ENCODE assay signal across 28 cellular contexts in genomic region chr11:17733261-17733660, GRCh38. TPM values are rescaled to one million over a fixed set of nuclear protein-coding genes. Genes with fewer than 3 reads are reported as not detected.
"Had no signal": no experiment of that assay in that cellular context is flagged by ENCODE, and none has a peak within 500 bp of the region (broad histone marks: within the 10 kb centered on the region; RNA-seq: fewer than 3 reads in every experiment).

No MANE protein-coding gene starts in this region.

- H3K9me3 ChIP-seq: MG63 had no signal

- H3K36me3 ChIP-seq: MG63, SJSA1 had no signal

- H3K36me3 Mint-ChIP-seq: activated CD4-positive, alpha-beta memory T cell treated with anti-CD3 and anti-CD28 coated beads for 36 hours; activated naive CD8-positive, alpha-beta T cell had no signal

- DNase-seq: activated B cell treated with CpG ODN at 0.5 μM for 24 hours; activated CD4-positive, alpha-beta memory T cell treated with anti-CD3 and anti-CD28 coated beads for 36 hours; activated CD4-positive, alpha-beta T cell treated with anti-CD3 and anti-CD28 coated beads for 1 hour; activated CD4-positive, alpha-beta T cell treated with anti-CD3 and anti-CD28 coated beads, Interleukin-2, amount 10 ng/mL, durations not matched to agents 24 days and 14 days; activated CD8-positive, alpha-beta memory T cell treated with anti-CD3 and anti-CD28 coated beads for 24 hours; activated effector memory CD4-positive, alpha-beta T cell treated with anti-CD3 and anti-CD28 coated beads, Interleukin-2, amount 50 U/mL, for 16 hours; activated naive CD4-positive, alpha-beta T cell treated with anti-CD3 and anti-CD28 coated beads for 36 hours; activated T-cell treated with anti-CD3 and anti-CD28 coated beads, Interleukin-2, amount 50 U/mL, for 4 hours; amygdala; MG63; MV-4-11; NCI-H1092 treated with DMSO at 0.1 percent for 48 hours; NCI-H1436 treated with DMSO at 0.1 percent for 48 hours; NCI-H187; NCI-H2081; NCI-H510A treated with DMSO at 0.1 percent for 48 hours; NCI-H69; NK-92 treated with Interleukin-12 subunit alpha and Interleukin-12 subunit beta, amount 100 ng/mL, for 24 hours; OCI-M1; Right ventricle myocardium superior; RPMI8226; SW 1271; T-helper 9 cell had no signal

- H3K27me3 ChIP-seq: MG63 had no signal

- H3K9me3 Mint-ChIP-seq: activated B cell treated with CpG ODN at 0.5 μM for 24 hours; activated CD4-positive, alpha-beta memory T cell treated with anti-CD3 and anti-CD28 coated beads for 36 hours; activated CD4-positive, alpha-beta T cell treated with anti-CD3 and anti-CD28 coated beads, Interleukin-2, amount 10 ng/mL, durations not matched to agents 24 days and 14 days; activated naive CD4-positive, alpha-beta T cell treated with anti-CD3 and anti-CD28 coated beads for 36 hours; activated T-cell treated with anti-CD3 and anti-CD28 coated beads, Interleukin-2, amount 50 U/mL, for 4 hours; T-helper 1 cell treated with Interleukin-12 subunit alpha and Interleukin-12 subunit beta and Interleukin-4 antibody, amounts not matched to agents 30 μg/mL and 1 μg/mL, for 36 hours had no signal

- H3K27ac ChIP-seq: SJSA1 had no signal

- H3K27ac Mint-ChIP-seq: activated B cell treated with CpG ODN at 0.5 μM for 24 hours; activated CD4-positive, alpha-beta memory T cell treated with anti-CD3 and anti-CD28 coated beads for 36 hours; activated naive CD4-positive, alpha-beta T cell treated with anti-CD3 and anti-CD28 coated beads for 36 hours; activated naive CD8-positive, alpha-beta T cell; T-helper 1 cell treated with Interleukin-12 subunit alpha and Interleukin-12 subunit beta and Interleukin-4 antibody, amounts not matched to agents 30 μg/mL and 1 μg/mL, for 36 hours had no signal

- H3K4me3 ChIP-seq: MG63, SJSA1 had no signal

- H3K4me3 Mint-ChIP-seq: activated CD4-positive, alpha-beta memory T cell treated with anti-CD3 and anti-CD28 coated beads for 36 hours; activated naive CD4-positive, alpha-beta T cell treated with anti-CD3 and anti-CD28 coated beads for 36 hours had no signal

- ATAC-seq: activated T-cell treated with anti-CD3 and anti-CD28 coated beads, Interleukin-2, amount 50 U/mL, for 4 hours; Panc1; SK-N-SH treated with all-trans-retinoic acid at 6 μM for 48 hours had no signal

RNA-seq across cellular contexts. Expression of gene KCNC1, which starts 1.3 kb away (rescaled TPM):
- total RNA-seq: activated B cell treated with CpG ODN at 0.5 μM for 24 hours; activated CD4-positive, alpha-beta memory T cell treated with anti-CD3 and anti-CD28 coated beads for 36 hours; activated CD4-positive, alpha-beta T cell treated with anti-CD3 and anti-CD28 coated beads, Interleukin-2, amount 10 ng/mL, durations not matched to agents 24 days and 14 days; activated naive CD4-positive, alpha-beta T cell treated with anti-CD3 and anti-CD28 coated beads for 36 hours; activated T-cell treated with anti-CD3 and anti-CD28 coated beads, Interleukin-2, amount 50 U/mL, for 4 hours; Right ventricle myocardium superior; SJSA1 had no signal

RNA-seq across cellular contexts. Expression of gene MYOD1, which starts 13.9 kb away (rescaled TPM):
- total RNA-seq: activated B cell treated with CpG ODN at 0.5 μM for 24 hours; activated CD4-positive, alpha-beta memory T cell treated with anti-CD3 and anti-CD28 coated beads for 36 hours; activated CD4-positive, alpha-beta T cell treated with anti-CD3 and anti-CD28 coated beads, Interleukin-2, amount 10 ng/mL, durations not matched to agents 24 days and 14 days; activated naive CD4-positive, alpha-beta T cell treated with anti-CD3 and anti-CD28 coated beads for 36 hours; activated T-cell treated with anti-CD3 and anti-CD28 coated beads, Interleukin-2, amount 50 U/mL, for 4 hours; Right ventricle myocardium superior; SJSA1 had no signal
